Comparison of ENCODE assay signal across 8 cellular contexts in the genomic region with DNA sequence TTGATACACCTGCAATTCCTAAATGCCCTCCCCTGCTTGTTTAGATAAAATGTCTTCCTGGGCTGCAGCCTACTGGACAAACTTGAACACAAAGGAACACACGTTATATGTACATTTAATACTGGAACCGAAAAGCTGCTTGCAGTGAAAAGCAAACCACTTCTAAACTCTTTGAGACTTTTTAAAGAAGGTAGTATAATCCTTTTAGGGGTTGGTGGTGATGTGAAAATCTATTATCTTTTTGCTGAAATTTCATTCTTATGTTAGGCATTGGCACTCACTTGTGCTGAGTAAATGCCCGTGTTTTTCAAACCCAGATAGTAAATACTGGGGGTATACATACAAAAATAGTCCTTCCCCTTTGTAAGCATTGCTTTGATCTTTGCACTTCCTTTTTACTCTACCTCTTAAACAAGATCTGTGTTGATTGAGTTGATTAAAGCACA. TPM values are rescaled to one million over a fixed set of nuclear protein-coding genes. Genes with fewer than 3 reads are reported as not detected.
DNase-seq lines count a peak whose midpoint lies in the region; TF ChIP-seq lines count a peak whose summit lies in the region.

No MANE protein-coding gene starts in this region.

- H3K27ac Mint-ChIP-seq in brain = peak overlapping the region; percentile 15 to 99 (median 50)
- H3K27ac Mint-ChIP-seq in neural crest cell (ENCODE audit: unreplicated experiment) = no peak overlapping the region

- no peaks in the 10 kb centered on the region for H3K9me3 ChIP-seq in MG63

- H3K4me3 Mint-ChIP-seq in brain (peak overlapping the region; percentile 85 to 97 (median 87)), neural crest cell (peak overlapping the region; percentile 82)

- H3K4me1 Mint-ChIP-seq in brain = peaks cover 45% of the 10 kb centered on the region
- peaks cover 35% of the 10 kb centered on the region for H3K4me1 Mint-ChIP-seq in neural crest cell

- no peak for TF ChIP-seq CTCF in brain (conservative IDR thresholded peaks at IDR 0.05)
- TF ChIP-seq CTCF in neural crest cell (conservative IDR thresholded peaks at IDR 0.05) = no peak

- H3K36me3 Mint-ChIP-seq in brain (no peaks in the 10 kb centered on the region), neural crest cell (ENCODE audit: low read depth) (no peaks in the 10 kb centered on the region)

- H3K9me3 Mint-ChIP-seq in brain (peaks cover 0 to 4% (median 0%) of the 10 kb centered on the region in 5 experiments), neural crest cell (no peaks in the 10 kb centered on the region)

- no peaks in the 10 kb centered on the region for H3K36me3 ChIP-seq in MG63

- H3K27me3 Mint-ChIP-seq in brain = peaks cover 4% of the 10 kb centered on the region
- no peaks in the 10 kb centered on the region for H3K27me3 Mint-ChIP-seq in neural crest cell (ENCODE audit: low read depth)

- H3K4me3 ChIP-seq in MG63 = peak overlapping the region; percentile 87

- H3K27me3 ChIP-seq in MG63 = no peaks in the 10 kb centered on the region

- DNase-seq in DMS53 treated with DMSO at 0.1 percent for 48 hours (lab: John Stamatoyannopoulos, UW; ENCODE audit: unreplicated experiment) (peak; percentile 20), MG63 (no peak), neural crest cell (ENCODE audit: low read depth, low spot score) (no peak), HuH-7 (ENCODE audit: low spot score) (no peak), NCI-H774 (lab: John Stamatoyannopoulos, UW) (no peak), AG08395 (ENCODE audit: low spot score) (no peak)
- no peak for DNase-seq in stimulated activated CD4-positive, alpha-beta T cell treated with anti-CD3 and anti-CD28 coated beads, Interleukin-1b, Interleukin-23, amount 100 ng/mL, for 48 hours

RNA-seq across cellular contexts. Expression of gene NFKB1, which starts 2.2 kb away (rescaled TPM):
- total RNA-seq in MG63 (2014; rRNA removed; shearing (Covaris generic); ENCODE audit: low replicate concordance) = 24.7 and 25.7 TPM in 2 replicates
- 6.9 TPM for polyA plus RNA-seq in brain (ENCODE audit: insufficient read depth, low read depth, low replicate concordance)
- total RNA-seq in neural crest cell = 19.1 and 24.6 TPM in 2 replicates
